ENCODE assay signal across 9 cellular contexts in genomic region chr11:105035262-105035620, GRCh38. TPM values are rescaled to one million over a fixed set of nuclear protein-coding genes. Genes with fewer than 3 reads are reported as not detected.
DNase-seq lines count a peak whose midpoint lies in the region; ATAC-seq and TF ChIP-seq lines count a peak whose summit lies in the region.
"Had no signal": no experiment of that assay in that cellular context is flagged by ENCODE, and none has a peak within 500 bp of the region (broad histone marks: within the 10 kb centered on the region; RNA-seq: fewer than 3 reads in every experiment).

No MANE protein-coding gene starts in this region.

- H3K27ac Mint-ChIP-seq in activated CD8-positive, alpha-beta memory T cell treated with anti-CD3 and anti-CD28 coated beads, Interleukin-2, amount 10 ng/mL, durations not matched to agents 7 days and 5 days = peak overlapping the region; percentile 94

- H3K4me1 ChIP-seq in esophagus muscularis mucosa = peaks cover 16 to 30% (median 18%) of the 10 kb centered on the region in 4 donors
- peaks cover 34% of the 10 kb centered on the region for H3K4me1 ChIP-seq in suprapubic skin
- H3K4me1 ChIP-seq: pancreas had no signal

- H3K36me3 Mint-ChIP-seq in activated CD8-positive, alpha-beta memory T cell treated with anti-CD3 and anti-CD28 coated beads, Interleukin-2, amount 10 ng/mL, durations not matched to agents 7 days and 5 days = peaks cover 58% of the 10 kb centered on the region

- intact Hi-C loops in esophagus muscularis mucosa (cut with DNase I) = no loop called here

- no peaks in the 10 kb centered on the region for H3K27me3 Mint-ChIP-seq in activated CD8-positive, alpha-beta memory T cell treated with anti-CD3 and anti-CD28 coated beads, Interleukin-2, amount 10 ng/mL, durations not matched to agents 7 days and 5 days

- H3K36me3 ChIP-seq in esophagus muscularis mucosa = no peaks in the 10 kb centered on the region
- H3K36me3 ChIP-seq in suprapubic skin = peaks cover 10% of the 10 kb centered on the region
- H3K36me3 ChIP-seq: pancreas had no signal

- TF ChIP-seq EP300 in esophagus muscularis mucosa (IDR thresholded peaks at IDR 0.05) (no peak), suprapubic skin (IDR thresholded peaks at IDR 0.05) (no peak)

- H3K9me3 ChIP-seq in esophagus muscularis mucosa (no peaks in the 10 kb centered on the region), suprapubic skin (no peaks in the 10 kb centered on the region)
- H3K9me3 ChIP-seq: pancreas had no signal

- peak overlapping the region; percentile 63 to 72 (median 68) for H3K27ac ChIP-seq in esophagus muscularis mucosa (replicated peaks in 1 of 4)
- H3K27ac ChIP-seq in suprapubic skin = peak overlapping the region; percentile 50

- H3K27me3 ChIP-seq in esophagus muscularis mucosa = no peaks in the 10 kb centered on the region
- H3K27me3 ChIP-seq in suprapubic skin = no peaks in the 10 kb centered on the region
- H3K27me3 ChIP-seq: pancreas had no signal

- peaks cover 2% of the 10 kb centered on the region for H3K9me3 Mint-ChIP-seq in activated CD8-positive, alpha-beta memory T cell treated with anti-CD3 and anti-CD28 coated beads, Interleukin-2, amount 10 ng/mL, durations not matched to agents 7 days and 5 days (ENCODE audit: low read depth)

- DNase-seq in activated CD8-positive, alpha-beta memory T cell treated with anti-CD3 and anti-CD28 coated beads, Interleukin-2, amount 10 ng/mL, durations not matched to agents 7 days and 5 days = no peak
- no peak for DNase-seq in activated CD8-positive, alpha-beta memory T cell treated with anti-CD3 and anti-CD28 coated beads, Interleukin-2, amount 50 U/mL, for 4 hours
- DNase-seq in esophagus muscularis mucosa (ENCODE audit: extremely low spot score) (no peak), suprapubic skin (ENCODE audit: low spot score in 2 of 2) (no peak), AG20443 (ENCODE audit: low spot score) (no peak), cerebellum (ENCODE audit: low spot score) (no peak)
- no peak for DNase-seq in stimulated activated CD8-positive, alpha-beta memory T cell treated with anti-CD3 and anti-CD28 coated beads, Interleukin-4, amount 100 ng/mL, for 48 hours

- 50% methylated on average over 1 of the region's 1 CpG for WGBS in esophagus muscularis mucosa
- WGBS in suprapubic skin = 19% methylated on average over 1 of the region's 1 CpG

- TF ChIP-seq POLR2A in esophagus muscularis mucosa (IDR thresholded peaks at IDR 0.05; ENCODE audit: low read depth) = no peak
- no peak for TF ChIP-seq POLR2A in suprapubic skin (IDR thresholded peaks at IDR 0.05)

- ATAC-seq in activated CD8-positive, alpha-beta memory T cell treated with anti-CD3 and anti-CD28 coated beads, Interleukin-2, amount 10 ng/mL, durations not matched to agents 7 days and 5 days = peak; percentile 29
- peak; percentile 31 for ATAC-seq in HG03432 (IDR thresholded peaks at IDR 0.05; ENCODE audit: unreplicated experiment)

- TF ChIP-seq CTCF in esophagus muscularis mucosa (IDR thresholded peaks at IDR 0.05) (no peak), suprapubic skin (IDR thresholded peaks at IDR 0.05) (no peak)

- H3K4me1 Mint-ChIP-seq in activated CD8-positive, alpha-beta memory T cell treated with anti-CD3 and anti-CD28 coated beads, Interleukin-2, amount 10 ng/mL, durations not matched to agents 7 days and 5 days = peaks cover 34% of the 10 kb centered on the region

- H3K4me3 Mint-ChIP-seq in activated CD8-positive, alpha-beta memory T cell treated with anti-CD3 and anti-CD28 coated beads, Interleukin-2, amount 10 ng/mL, durations not matched to agents 7 days and 5 days = peak overlapping the region; percentile 93

- CTCF ChIA-PET in activated CD8-positive, alpha-beta memory T cell treated with anti-CD3 and anti-CD28 coated beads, Interleukin-2, amount 10 ng/mL, durations not matched to agents 7 days and 5 days (lab: Charles Lee) = interaction anchor here (0.8 kb wide), 1 partner anchor 9 kb away, joined by 3 read pairs; no protein-coding TSS in a partner anchor

- H3K4me3 ChIP-seq in esophagus muscularis mucosa = peak overlapping the region; percentile 41 to 53 (median 45)
- peak overlapping the region; percentile 45 for H3K4me3 ChIP-seq in suprapubic skin

RNA-seq across cellular contexts. Expression of gene CASP1, which starts 0.3 kb away (rescaled TPM):
- 100 to 1,000 TPM in 1 of 2 experiments, 10 to 100 TPM in 1; 94.1 to 109 TPM for total RNA-seq in activated CD8-positive, alpha-beta memory T cell treated with anti-CD3 and anti-CD28 coated beads, Interleukin-2, amount 10 ng/mL, durations not matched to agents 7 days and 5 days
- total RNA-seq in esophagus muscularis mucosa (10 to 100 TPM in 2 of 4 donors, 1 to 10 TPM in 2; 3.7 to 11.1 (median 8.0) TPM), suprapubic skin (10 to 100 TPM; 20.1 to 35.7 (median 28.3) TPM), cerebellum (2.3 TPM)

RNA-seq across cellular contexts. Expression of gene CARD16, which starts 9.9 kb away (rescaled TPM):
- total RNA-seq in activated CD8-positive, alpha-beta memory T cell treated with anti-CD3 and anti-CD28 coated beads, Interleukin-2, amount 10 ng/mL, durations not matched to agents 7 days and 5 days = 10 to 100 TPM; 70.3 to 92.0 TPM
- total RNA-seq in esophagus muscularis mucosa (1 to 10 TPM in 3 of 4 donors, not detected in 1; 2.5 to 9.4 (median 3.4) TPM), suprapubic skin (1 to 10 TPM; 1.6 to 9.0 (median 3.5) TPM), cerebellum (not detected)

RNA-seq across cellular contexts. Expression of gene CASP5, which starts 12.3 kb away (rescaled TPM):
- total RNA-seq in activated CD8-positive, alpha-beta memory T cell treated with anti-CD3 and anti-CD28 coated beads, Interleukin-2, amount 10 ng/mL, durations not matched to agents 7 days and 5 days = not detected
- total RNA-seq in esophagus muscularis mucosa (under 1 TPM in 2 of 4 donors, not detected in 2; 0.50 to 0.57 TPM), suprapubic skin (not detected), cerebellum (not detected)

Comparison
In these comparisons a context has a peak if more than half of its experiments do, and no peak if none do; other contexts are left out.
1. RNA of gene CARD16, which starts 9.9 kb away (total RNA-seq): 70.3 to 92.0 TPM in activated CD8-positive, alpha-beta memory T cell treated with anti-CD3 and anti-CD28 coated beads, Interleukin-2, amount 10 ng/mL, durations not matched to agents 7 days and 5 days; 1.6 to 9.0 TPM in suprapubic skin, 2.5 to 9.4 TPM in esophagus muscularis mucosa and not detected in cerebellum (single experiment); every median in the first group is over 4 times any median in the second.